8 cellular contexts compared by ENCODE assay signal in the genomic region with DNA sequence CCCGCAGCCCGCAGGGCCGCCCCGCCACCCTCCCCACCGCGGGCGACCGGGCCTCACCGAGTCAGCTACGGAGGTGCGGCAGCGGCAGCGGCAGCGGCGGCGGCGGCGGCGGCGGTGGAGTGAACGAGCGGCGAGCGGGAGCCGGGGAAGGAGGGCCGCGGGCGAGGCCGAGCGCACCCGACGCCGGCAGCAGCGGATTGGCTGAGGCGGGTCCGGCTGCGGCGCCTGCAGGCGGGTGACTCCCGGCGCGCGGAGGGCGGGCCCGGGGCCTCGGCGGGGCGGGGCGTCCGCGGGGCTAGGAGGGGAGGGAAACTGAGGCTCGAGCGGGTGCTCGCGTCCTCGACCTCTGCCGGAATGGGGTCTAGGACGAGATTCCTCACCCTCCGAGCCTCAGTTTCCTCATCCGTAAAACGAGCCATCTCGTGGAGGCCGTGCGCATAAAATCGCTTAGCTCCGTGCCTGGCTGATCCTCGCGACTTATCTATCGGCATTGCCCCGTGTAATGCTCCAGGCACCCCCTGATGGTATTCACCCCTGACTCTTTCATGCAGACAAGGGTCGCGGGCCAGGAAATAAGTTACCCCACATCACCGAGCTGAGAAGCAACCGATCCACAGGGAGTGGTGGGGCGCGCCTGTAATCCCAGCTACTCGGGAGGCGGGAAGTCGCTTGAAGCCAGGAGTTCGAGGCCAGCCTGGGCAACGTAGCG. TPM values are rescaled to one million over a fixed set of nuclear protein-coding genes. Genes with fewer than 3 reads are reported as not detected.
A peak's percentile ranks its signal among the peaks of the same experiment; 100 is the strongest.
DNase-seq lines count a peak whose midpoint lies in the region; ATAC-seq and TF ChIP-seq lines count a peak whose summit lies in the region.

Gene CPT1A (minus strand): TSS at position 199 of the 709 bp plus-strand sequence. CDS start 26,442 bp downstream, outside the sequence.

- no peaks in the 10 kb centered on the region for H3K27me3 ChIP-seq in prostate gland (replicated peaks; ENCODE audit: insufficient read depth)

- no peaks in the 10 kb centered on the region for H3K9me3 ChIP-seq in prostate gland

- peaks cover 11% of the 10 kb centered on the region for H3K4me1 ChIP-seq in prostate gland (replicated peaks)

- DNase-seq in NCI-H2107 (lab: John Stamatoyannopoulos, UW), result peak; percentile 30
- no peak for DNase-seq in NCI-H2107 treated with DMSO at 0.1 percent for 48 hours (lab: John Stamatoyannopoulos, UW; ENCODE audit: unreplicated experiment)
- DNase-seq in LHCN-M2 (ENCODE audit: low read depth), result peak; percentile 40
- peak; percentile 34 for DNase-seq in amniotic stem cell (lab: John Stamatoyannopoulos, UW)
- DNase-seq in left cardiac atrium, result peak; percentile 85
- peak; percentile 78 for DNase-seq in prostate gland (ENCODE audit: low spot score)

- ATAC-seq in left cardiac atrium (peak; percentile 49 to 64), GM19455 (IDR thresholded peaks at IDR 0.05; ENCODE audit: unreplicated experiment) (no peak)

- H3K27ac ChIP-seq in prostate gland, result peak within 1 kb of the TSS; percentile 86 to 89

- peak; percentile 67 for TF ChIP-seq POLR2A in prostate gland (IDR thresholded peaks at IDR 0.05)

- 5% methylated on average over 74 of the region's 82 CpGs for WGBS in prostate gland

- TF ChIP-seq CTCF in prostate gland (IDR thresholded peaks at IDR 0.05), result no peak

- intact Hi-C loops in T-helper 1 cell treated with Interleukin-12 subunit alpha and Interleukin-12 subunit beta and Interleukin-4 antibody, amounts not matched to agents 30 ng/mL and 1 ng/mL, for 36 hours (cut with micrococcal nuclease), result loop anchor here (2.0 to 5.0 kb wide), 6 partner anchors 91 to 1360 kb away; partner anchors contain the start of genes CHKA, FADD, PPP6R3 and TESMIN
- intact Hi-C loops in left cardiac atrium (cut with DNase I) (loop anchor here in 1 of 2 donors (5.0 kb wide), 1 partner anchor 65 kb away; no protein-coding TSS in a partner anchor), prostate gland (cut with DNase I) (no loop called here)

- peak within 1 kb of the TSS; percentile 51 to 74 for H3K4me3 ChIP-seq in prostate gland

- no peaks in the 10 kb centered on the region for H3K36me3 ChIP-seq in prostate gland

RNA-seq across cellular contexts. Expression of gene CPT1A, which starts in this region (rescaled TPM):
- total RNA-seq in LHCN-M2 (2014; rRNA removed), result 6.3 TPM in 2 replicates
- polyA plus RNA-seq in LHCN-M2 (2012), result 11.2 TPM
- 28.3 and 31.7 TPM in 2 replicates for total RNA-seq in T-helper 1 cell treated with Interleukin-12 subunit alpha and Interleukin-12 subunit beta and Interleukin-4 antibody, amounts not matched to agents 30 ng/mL and 1 ng/mL, for 36 hours
- total RNA-seq in left cardiac atrium, result 10 to 100 TPM; 56.6 to 63.5 TPM
- 10 to 100 TPM; 33.3 to 55.2 TPM for total RNA-seq in prostate gland
